ENCODE assay signal across 1 cellular context in the genomic region with DNA sequence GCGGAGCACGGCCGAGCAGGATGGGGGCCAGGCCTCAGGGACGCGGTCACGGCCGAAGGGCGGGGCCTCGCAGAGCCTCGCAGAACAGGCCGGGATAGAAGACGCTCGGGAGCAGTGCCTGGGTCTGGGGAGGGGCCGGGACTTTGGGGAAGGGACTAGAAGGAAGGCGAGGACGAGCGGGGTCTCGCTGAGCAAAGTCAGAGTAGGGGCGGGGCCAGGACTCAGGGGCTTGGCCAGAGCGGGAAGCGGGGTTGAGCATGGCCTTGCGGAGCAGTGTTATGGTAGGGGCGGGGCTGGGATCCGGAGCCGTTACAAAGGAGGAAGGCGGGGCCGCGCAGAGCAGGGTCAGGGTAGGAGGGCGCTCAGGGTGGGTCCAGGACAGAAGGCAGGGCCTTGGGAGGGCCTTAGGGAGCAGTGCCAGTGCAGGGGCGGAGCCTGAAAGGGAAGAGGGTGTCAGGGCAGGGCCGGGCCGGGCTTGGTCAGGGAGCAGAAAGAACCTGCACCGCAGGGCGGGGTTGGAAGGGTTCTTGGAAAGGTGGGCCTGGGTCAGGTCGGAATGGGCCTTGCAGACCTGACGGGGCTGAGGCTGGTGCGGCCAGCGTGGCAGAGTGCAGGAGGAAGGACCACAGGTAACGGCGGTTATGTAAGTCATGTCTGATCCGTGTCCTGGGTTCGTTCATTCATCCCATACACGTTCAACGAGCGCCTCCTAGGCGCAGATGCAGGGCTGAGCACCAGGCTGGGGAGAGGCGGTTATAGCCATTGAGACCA.
TF ChIP-seq lines count a peak whose summit lies in the region.

No MANE protein-coding gene starts in this region.

TF ChIP-seq in GM12878, 131 proteins besides CTCF, POLR2A, EP300 and RAD21 (continued from another document):
- TF ChIP-seq, protein P1, sequence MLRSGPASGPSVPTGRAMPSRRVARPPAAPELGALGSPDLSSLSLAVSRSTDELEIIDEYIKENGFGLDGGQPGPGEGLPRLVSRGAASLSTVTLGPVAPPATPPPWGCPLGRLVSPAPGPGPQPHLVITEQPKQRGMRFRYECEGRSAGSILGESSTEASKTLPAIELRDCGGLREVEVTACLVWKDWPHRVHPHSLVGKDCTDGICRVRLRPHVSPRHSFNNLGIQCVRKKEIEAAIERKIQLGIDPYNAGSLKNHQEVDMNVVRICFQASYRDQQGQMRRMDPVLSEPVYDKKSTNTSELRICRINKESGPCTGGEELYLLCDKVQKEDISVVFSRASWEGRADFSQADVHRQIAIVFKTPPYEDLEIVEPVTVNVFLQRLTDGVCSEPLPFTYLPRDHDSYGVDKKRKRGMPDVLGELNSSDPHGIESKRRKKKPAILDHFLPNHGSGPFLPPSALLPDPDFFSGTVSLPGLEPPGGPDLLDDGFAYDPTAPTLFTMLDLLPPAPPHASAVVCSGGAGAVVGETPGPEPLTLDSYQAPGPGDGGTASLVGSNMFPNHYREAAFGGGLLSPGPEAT (IDR thresholded peaks at IDR 0.05; ENCODE audit: low read depth) = 0 out of 2 replicates have a peak, but pooled peaks have one; percentile 11
- no peak for TF ChIP-seq IRF4 (IDR thresholded peaks at IDR 0.05; ENCODE audit: low read depth, low read length)
- TF ChIP-seq ZSCAN29 (IDR thresholded peaks at IDR 0.05) = no peak
- TF ChIP-seq NRF1 (conservative IDR thresholded peaks at IDR 0.05; ENCODE audit: low read depth, low read length) = 0 out of 2 replicates have a peak, but pooled peaks have one; percentile 3
- TF ChIP-seq EZH2 (IDR thresholded peaks at IDR 0.05; ENCODE audit: borderline replicate concordance, control insufficient read depth, low read depth, low read length) = no peak
- no peak for TF ChIP-seq SP1 (IDR thresholded peaks at IDR 0.05; ENCODE audit: low read depth, low read length)
- no peak for TF ChIP-seq JUND (IDR thresholded peaks at IDR 0.05; ENCODE audit: low read depth, low read length)
- no peak for TF ChIP-seq POU2F2 (IDR thresholded peaks at IDR 0.05; ENCODE audit: borderline replicate concordance, low read depth, low read length)
- no peak for TF ChIP-seq PML (IDR thresholded peaks at IDR 0.05; ENCODE audit: low read length)
- no peak for TF ChIP-seq WRNIP1 (IDR thresholded peaks at IDR 0.05; ENCODE audit: borderline replicate concordance, low read depth, low read length)
- TF ChIP-seq SMARCA5 (IDR thresholded peaks at IDR 0.05) = peak; percentile 45; the same call in 1 of the 2 replicates
- no peak for TF ChIP-seq GABPA (IDR thresholded peaks at IDR 0.05; ENCODE audit: low read depth)
- 0 out of 4 replicates have a peak, but pooled peaks of 1 of the 2 experiments have one; percentile 15 for TF ChIP-seq SRF (IDR thresholded peaks at IDR 0.05; ENCODE audit: low read depth in 2 of 2, low read length in 2 of 2)
- TF ChIP-seq CHD2 (IDR thresholded peaks at IDR 0.05; ENCODE audit: borderline replicate concordance, low read depth, low read length) = no peak
- TF ChIP-seq CREM (IDR thresholded peaks at IDR 0.05; ENCODE audit: low read depth) = 0 out of 2 replicates have a peak, but pooled peaks have one; percentile 28
- no peak for TF ChIP-seq ZBTB11 (CRISPR knock-in tag; IDR thresholded peaks at IDR 0.05)
- no peak for TF ChIP-seq NR2C1 (IDR thresholded peaks at IDR 0.05)
- no peak for TF ChIP-seq SMAD1 (IDR thresholded peaks at IDR 0.05; ENCODE audit: low read depth, partially characterized antibody)
- TF ChIP-seq GATAD2B (conservative IDR thresholded peaks at IDR 0.05; ENCODE audit: low read depth) = 0 out of 2 replicates have a peak, but pooled peaks have one; percentile 29
- TF ChIP-seq STAT1 (conservative IDR thresholded peaks at IDR 0.05) = no peak
- TF ChIP-seq NFXL1 (IDR thresholded peaks at IDR 0.05; ENCODE audit: borderline replicate concordance) = no peak
- TF ChIP-seq RBBP5 (conservative IDR thresholded peaks at IDR 0.05) = no peak
- no peak for TF ChIP-seq CBX5 (IDR thresholded peaks at IDR 0.05; ENCODE audit: low read depth)
- TF ChIP-seq, protein P2, sequence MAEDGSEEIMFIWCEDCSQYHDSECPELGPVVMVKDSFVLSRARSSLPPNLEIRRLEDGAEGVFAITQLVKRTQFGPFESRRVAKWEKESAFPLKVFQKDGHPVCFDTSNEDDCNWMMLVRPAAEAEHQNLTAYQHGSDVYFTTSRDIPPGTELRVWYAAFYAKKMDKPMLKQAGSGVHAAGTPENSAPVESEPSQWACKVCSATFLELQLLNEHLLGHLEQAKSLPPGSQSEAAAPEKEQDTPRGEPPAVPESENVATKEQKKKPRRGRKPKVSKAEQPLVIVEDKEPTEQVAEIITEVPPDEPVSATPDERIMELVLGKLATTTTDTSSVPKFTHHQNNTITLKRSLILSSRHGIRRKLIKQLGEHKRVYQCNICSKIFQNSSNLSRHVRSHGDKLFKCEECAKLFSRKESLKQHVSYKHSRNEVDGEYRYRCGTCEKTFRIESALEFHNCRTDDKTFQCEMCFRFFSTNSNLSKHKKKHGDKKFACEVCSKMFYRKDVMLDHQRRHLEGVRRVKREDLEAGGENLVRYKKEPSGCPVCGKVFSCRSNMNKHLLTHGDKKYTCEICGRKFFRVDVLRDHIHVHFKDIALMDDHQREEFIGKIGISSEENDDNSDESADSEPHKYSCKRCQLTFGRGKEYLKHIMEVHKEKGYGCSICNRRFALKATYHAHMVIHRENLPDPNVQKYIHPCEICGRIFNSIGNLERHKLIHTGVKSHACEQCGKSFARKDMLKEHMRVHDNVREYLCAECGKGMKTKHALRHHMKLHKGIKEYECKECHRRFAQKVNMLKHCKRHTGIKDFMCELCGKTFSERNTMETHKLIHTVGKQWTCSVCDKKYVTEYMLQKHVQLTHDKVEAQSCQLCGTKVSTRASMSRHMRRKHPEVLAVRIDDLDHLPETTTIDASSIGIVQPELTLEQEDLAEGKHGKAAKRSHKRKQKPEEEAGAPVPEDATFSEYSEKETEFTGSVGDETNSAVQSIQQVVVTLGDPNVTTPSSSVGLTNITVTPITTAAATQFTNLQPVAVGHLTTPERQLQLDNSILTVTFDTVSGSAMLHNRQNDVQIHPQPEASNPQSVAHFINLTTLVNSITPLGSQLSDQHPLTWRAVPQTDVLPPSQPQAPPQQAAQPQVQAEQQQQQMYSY (CRISPR knock-in tag; IDR thresholded peaks at IDR 0.05) = no peak
- peak; percentile 44; the same call in 1 of the 2 replicates for TF ChIP-seq SMC3 (IDR thresholded peaks at IDR 0.05; ENCODE audit: borderline replicate concordance, low read length)
- TF ChIP-seq NR2C2 (IDR thresholded peaks at IDR 0.05; ENCODE audit: borderline replicate concordance, control insufficient read depth, insufficient read length, low read depth) = no peak
TF ChIP-seq in GM12878: peak in this region for 16.
